Comparison of ENCODE assay signal across 20 cellular contexts in genomic region chr5:87094347-87094746, GRCh38.
DNase-seq lines count a peak whose midpoint lies in the region; ATAC-seq, FAIRE-seq and TF ChIP-seq lines count a peak whose summit lies in the region.
"Had no signal": no experiment of that assay in that cellular context is flagged by ENCODE, and none has a peak within 500 bp of the region (broad histone marks: within the 10 kb centered on the region; RNA-seq: fewer than 3 reads in every experiment).

No MANE protein-coding gene starts in this region.

- DNase-seq in GM12891 (ENCODE audit: insufficient read length, low spot score), result no peak
- no peak for DNase-seq in T-cell
- no peak for DNase-seq in effector memory CD8-positive, alpha-beta T cell
- DNase-seq in stimulated activated naive B cell treated with anti-CD40 and anti-IgM and Interleukin-4, amounts not matched to agents 10 μg/mL and 1 μg/mL and 100 μg/mL, for 72 hours, result no peak
- DNase-seq in activated T-cell treated with anti-CD3 and anti-CD28 coated beads, Interleukin-2, amount 50 U/mL, for 48 hours, result no peak
- DNase-seq: C1 segment of cervical spinal cord; DMS 273 treated with DMSO at 0.1 percent for 48 hours; DND-41; Kasumi-1; MG63; NCI-H1048; NCI-H1436 treated with DMSO at 0.1 percent for 48 hours; NCI-H2029; NCI-H2171; NCI-H446 treated with DMSO at 0.1 percent for 48 hours; NK-92 treated with Interleukin-12 subunit alpha and Interleukin-12 subunit beta, amount 100 ng/mL, for 24 hours; Peyer's patch had no signal

- no peaks in the 10 kb centered on the region for H3K9me3 Mint-ChIP-seq in T-cell
- H3K9me3 Mint-ChIP-seq in effector memory CD8-positive, alpha-beta T cell, result no peaks in the 10 kb centered on the region
- peaks cover 0 to 5% of the 10 kb centered on the region in 2 donors for H3K9me3 Mint-ChIP-seq in stimulated activated naive B cell treated with anti-CD40 and anti-IgM and Interleukin-4, amounts not matched to agents 10 μg/mL and 1 μg/mL and 100 μg/mL, for 72 hours

- ATAC-seq in T-cell (replicated peaks in 1 of 4) (peak in 1 of 4 experiments; percentile 22), HG02970 (IDR thresholded peaks at IDR 0.05; ENCODE audit: low FRiP score, unreplicated experiment) (no peak), GM18907 (IDR thresholded peaks at IDR 0.05; ENCODE audit: unreplicated experiment) (no peak)
- peak; percentile 36 for ATAC-seq in effector memory CD8-positive, alpha-beta T cell (replicated peaks)
- ATAC-seq in stimulated activated naive B cell treated with anti-CD40 and anti-IgM and Interleukin-4, amounts not matched to agents 10 μg/mL and 1 μg/mL and 100 μg/mL, for 72 hours (replicated peaks), result no peak

- FAIRE-seq in GM12891 (lab: Jason Lieb, UNC), result peak; percentile 13
- FAIRE-seq: H54 had no signal

- POLR2A ChIA-PET in T-cell (lab: Charles Lee), result no interaction called here

- CTCF ChIA-PET in T-cell (lab: Charles Lee), result no interaction called here

- H3K36me3 Mint-ChIP-seq in T-cell, result no peaks in the 10 kb centered on the region
- H3K36me3 Mint-ChIP-seq in effector memory CD8-positive, alpha-beta T cell (ENCODE audit: insufficient read depth), result no peaks in the 10 kb centered on the region
- H3K36me3 Mint-ChIP-seq in stimulated activated naive B cell treated with anti-CD40 and anti-IgM and Interleukin-4, amounts not matched to agents 10 μg/mL and 1 μg/mL and 100 μg/mL, for 72 hours, result peaks cover 4 to 5% of the 10 kb centered on the region in 2 donors

- no peaks in the 10 kb centered on the region for H3K27me3 Mint-ChIP-seq in T-cell
- no peaks in the 10 kb centered on the region for H3K27me3 Mint-ChIP-seq in effector memory CD8-positive, alpha-beta T cell
- H3K27me3 Mint-ChIP-seq in stimulated activated naive B cell treated with anti-CD40 and anti-IgM and Interleukin-4, amounts not matched to agents 10 μg/mL and 1 μg/mL and 100 μg/mL, for 72 hours, result no peaks in the 10 kb centered on the region

- peak overlapping the region in 1 of 3 donors; percentile 5 for H3K4me3 Mint-ChIP-seq in T-cell
- peak overlapping the region; percentile 33 to 60 for H3K4me3 Mint-ChIP-seq in effector memory CD8-positive, alpha-beta T cell
- no peak overlapping the region for H3K4me3 Mint-ChIP-seq in stimulated activated naive B cell treated with anti-CD40 and anti-IgM and Interleukin-4, amounts not matched to agents 10 μg/mL and 1 μg/mL and 100 μg/mL, for 72 hours

- no peak for TF ChIP-seq POLR2A in GM12891 (IDR thresholded peaks at IDR 0.05; ENCODE audit: low read depth, low read length)

- H3K27ac Mint-ChIP-seq in T-cell, result peak overlapping the region; percentile 15 to 77
- peak overlapping the region; percentile 42 to 70 for H3K27ac Mint-ChIP-seq in effector memory CD8-positive, alpha-beta T cell
- H3K27ac Mint-ChIP-seq in stimulated activated naive B cell treated with anti-CD40 and anti-IgM and Interleukin-4, amounts not matched to agents 10 μg/mL and 1 μg/mL and 100 μg/mL, for 72 hours, result peak overlapping the region; percentile 42

- peaks cover 18 to 26% (median 20%) of the 10 kb centered on the region in 3 donors for H3K4me1 Mint-ChIP-seq in T-cell
- H3K4me1 Mint-ChIP-seq in effector memory CD8-positive, alpha-beta T cell (ENCODE audit: low read depth in 2 of 2), result peaks cover 15 to 26% of the 10 kb centered on the region in 2 donors
- H3K4me1 Mint-ChIP-seq in stimulated activated naive B cell treated with anti-CD40 and anti-IgM and Interleukin-4, amounts not matched to agents 10 μg/mL and 1 μg/mL and 100 μg/mL, for 72 hours, result peaks cover 26 to 47% of the 10 kb centered on the region in 2 donors

TF ChIP-seq in GM12891, 5 proteins besides CTCF, POLR2A, EP300 and RAD21:
- TF ChIP-seq PAX5 (IDR thresholded peaks at IDR 0.05; ENCODE audit: insufficient read depth, low read length, severe bottlenecking) (no peak), POLR2AphosphoS5 (IDR thresholded peaks at IDR 0.05; ENCODE audit: low read depth, low read length) (no peak), SPI1 (IDR thresholded peaks at IDR 0.05; ENCODE audit: low read depth, low read length) (no peak), TAF1 (IDR thresholded peaks at IDR 0.05; ENCODE audit: low read depth, low read length) (no peak), POU2F2 (IDR thresholded peaks at IDR 0.05; ENCODE audit: low read depth, low read length) (no peak)

Comparison
In these comparisons a context has a peak if more than half of its experiments do, and no peak if none do; other contexts are left out.
1. H3K4me3 Mint-ChIP-seq: peak in effector memory CD8-positive, alpha-beta T cell (2 of 2); none in stimulated activated naive B cell treated with anti-CD40 and anti-IgM and Interleukin-4, amounts not matched to agents 10 μg/mL and 1 μg/mL and 100 μg/mL, for 72 hours (0 of 2).
2. Peak in every context shown above with its lines, with median percentiles within 50 percentile points of each other: H3K27ac Mint-ChIP-seq.